Comparison of ENCODE assay signal across 24 cellular contexts in the genomic region with DNA sequence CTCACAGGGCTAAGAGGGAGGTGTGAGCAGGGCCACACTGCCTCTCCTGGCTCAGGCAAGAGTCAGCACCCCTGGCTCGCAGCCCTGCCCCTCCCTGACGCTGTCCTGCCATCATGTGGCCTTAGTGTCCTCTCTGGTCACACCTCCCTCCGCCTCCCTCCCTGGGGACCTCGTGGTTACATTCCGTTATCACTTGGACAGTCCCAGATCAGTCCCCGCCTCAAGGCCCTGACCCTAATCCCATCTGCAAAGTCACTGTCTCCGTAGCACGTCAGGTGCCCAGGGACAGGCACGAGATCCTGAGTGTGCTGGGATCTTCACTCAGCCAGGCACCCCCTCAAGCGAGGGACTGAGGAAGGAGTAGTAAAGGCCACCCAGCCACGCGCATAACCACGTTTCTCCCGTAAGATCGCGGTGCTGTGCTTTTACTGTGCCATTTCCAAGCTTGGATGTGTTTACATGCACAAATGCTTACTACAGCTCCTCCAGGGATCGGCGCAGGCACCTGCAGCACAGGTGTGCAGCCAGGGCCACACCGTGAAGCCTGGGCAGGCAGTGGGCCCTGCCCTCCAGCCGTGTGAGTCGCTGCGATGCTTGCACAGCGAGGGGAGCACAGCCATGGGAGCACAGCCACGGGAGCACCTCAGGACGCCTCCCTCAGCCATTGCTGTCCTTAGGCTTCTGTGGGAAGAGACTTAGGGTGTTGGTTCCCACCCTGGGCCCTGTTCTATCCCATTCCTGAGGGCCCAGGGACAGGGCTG. TPM values are rescaled to one million over a fixed set of nuclear protein-coding genes. Genes with fewer than 3 reads are reported as not detected.
A peak's percentile ranks its signal among the peaks of the same experiment; 100 is the strongest.
DNase-seq lines count a peak whose midpoint lies in the region; ATAC-seq, FAIRE-seq and TF ChIP-seq lines count a peak whose summit lies in the region.
"Had no signal": no experiment of that assay in that cellular context is flagged by ENCODE, and none has a peak within 500 bp of the region (broad histone marks: within the 10 kb centered on the region; RNA-seq: fewer than 3 reads in every experiment).

No MANE protein-coding gene starts in this region.

- H3K4me2 ChIP-seq in GM23338 (no peak overlapping the region), HepG2 (ENCODE audit: low read depth, low read length) (peak overlapping the region; percentile 44)

- TF ChIP-seq EP300 in HepG2 (IDR thresholded peaks at IDR 0.05; ENCODE audit: low read depth in 2 of 2, low read length in 2 of 2) (no peak), HepG2 (CRISPR knock-in tag; IDR thresholded peaks at IDR 0.05; ENCODE audit: borderline replicate concordance) (no peak)

- in situ Hi-C loops in HepG2 (cut with HindIII; ENCODE audit: extremely low pct_ligation_motif_present, low pct_unique_long_range_greater_than_20kb) (no loop called here), GM13976 (cut with MboI; ENCODE audit: low sequenced_read_pairs, unreplicated experiment) (no loop called here)

- TF ChIP-seq CTCF in GM23338 (conservative IDR thresholded peaks at IDR 0.05; ENCODE audit: low read depth in 2 of 2) (no peak), chondrocyte (IDR thresholded peaks at IDR 0.05) (no peak), HepG2 (CRISPR knock-in tag; IDR thresholded peaks at IDR 0.05) (peak; percentile 49), GM13976 (IDR thresholded peaks at IDR 0.05; ENCODE audit: borderline replicate concordance, control extremely low read depth, extremely low read depth, insufficient read depth, missing control alignments) (no peak)

- POLR2A ChIA-PET in HepG2 (lab: Yijun Ruan, JAX): no interaction called here

- H3F3A ChIP-seq in GM23338 (replicated peaks; ENCODE audit: low read depth): peaks cover 25% of the 10 kb centered on the region

- H2AFZ ChIP-seq in GM23338 (no peak overlapping the region), HepG2 (ENCODE audit: low read length) (no peak overlapping the region)

- no peak for TF ChIP-seq POLR2A in HepG2 (IDR thresholded peaks at IDR 0.05; ENCODE audit: insufficient read depth in 1 of 2, low read depth in 2 of 2, low read length in 2 of 2)

- H3K9me3 Mint-ChIP-seq in GM23338 (peaks cover 18% of the 10 kb centered on the region), chondrocyte (ENCODE audit: low read depth) (no peaks in the 10 kb centered on the region)
- H3K9me3 Mint-ChIP-seq in stimulated activated memory B cell treated with anti-CD40 and anti-IgM and Interleukin-4, amounts not matched to agents 10 μg/mL and 1 μg/mL and 100 μg/mL, for 72 hours: peaks cover 10% of the 10 kb centered on the region

- FAIRE-seq in HepG2 (lab: Jason Lieb, UNC) (peak; percentile 21), RCC 7860 (lab: Jason Lieb, UNC) (no peak)

- H3K27me3 Mint-ChIP-seq in GM23338 (ENCODE audit: insufficient read depth, low read depth, poor library complexity) (peaks cover 17% of the 10 kb centered on the region), chondrocyte (ENCODE audit: low read depth) (peaks cover 5% of the 10 kb centered on the region)
- H3K27me3 Mint-ChIP-seq in stimulated activated memory B cell treated with anti-CD40 and anti-IgM and Interleukin-4, amounts not matched to agents 10 μg/mL and 1 μg/mL and 100 μg/mL, for 72 hours: peaks cover 26% of the 10 kb centered on the region
- H3K27me3 Mint-ChIP-seq: IgD-negative memory B cell had no signal

- H3K36me3 Mint-ChIP-seq in GM23338 (ENCODE audit: low read depth) (peaks cover 14% of the 10 kb centered on the region; the same call in 2 of the 3 replicates), chondrocyte (ENCODE audit: low read depth) (no peaks in the 10 kb centered on the region)
- no peaks in the 10 kb centered on the region for H3K36me3 Mint-ChIP-seq in stimulated activated memory B cell treated with anti-CD40 and anti-IgM and Interleukin-4, amounts not matched to agents 10 μg/mL and 1 μg/mL and 100 μg/mL, for 72 hours
- H3K36me3 Mint-ChIP-seq: CD8-positive, alpha-beta memory T cell; IgD-negative memory B cell had no signal

- H4K20me1 ChIP-seq in GM23338 (replicated peaks; ENCODE audit: insufficient read depth) (no peaks in the 10 kb centered on the region), HepG2 (ENCODE audit: insufficient read depth, low read length) (no peaks in the 10 kb centered on the region)

- WGBS in HepG2 (ENCODE audit: low lambda C conversion rate): 19% methylated on average over 10 of the region's 25 CpGs

- intact Hi-C loops in HepG2 (cut with micrococcal nuclease; ENCODE audit: unreplicated experiment): no loop called here

- H3K27ac ChIP-seq in GM23338 (ENCODE audit: low read depth) (no peak overlapping the region), HepG2 (ENCODE audit: extremely low read length, insufficient read depth, low read length) (no peak overlapping the region)
- H3K27ac ChIP-seq: sigmoid colon, SJSA1, VCaP had no signal

- H3K9ac ChIP-seq in HepG2 (ENCODE audit: insufficient read depth, low read depth, low read length): no peak overlapping the region

- ATAC-seq in GM23338 (peak; percentile 39), HepG2 (peak; percentile 76), GM21367 (IDR thresholded peaks at IDR 0.05; ENCODE audit: unreplicated experiment) (no peak)
- peak; percentile 31 for ATAC-seq in stimulated activated memory B cell treated with anti-CD40 and anti-IgM and Interleukin-4, amounts not matched to agents 10 μg/mL and 1 μg/mL and 100 μg/mL, for 72 hours
- ATAC-seq: effector memory CD8-positive, alpha-beta T cell; left lobe of liver; stimulated activated naive B cell treated with anti-CD40 and anti-IgM and Interleukin-4, amounts not matched to agents 10 μg/mL and 1 μg/mL and 100 μg/mL, for 72 hours had no signal

- H3K4me1 ChIP-seq in GM23338 (ENCODE audit: insufficient read depth) (no peaks in the 10 kb centered on the region), HepG2 (ENCODE audit: insufficient read depth, low read length) (peaks cover 53% of the 10 kb centered on the region)
- H3K4me1 ChIP-seq: sigmoid colon, SJSA1 had no signal

- TF ChIP-seq RAD21 in HepG2 (CRISPR knock-in tag; IDR thresholded peaks at IDR 0.05): no peak; the same call in 1 of the 2 replicates

- H3K36me3 ChIP-seq in GM23338 (ENCODE audit: insufficient read depth): no peaks in the 10 kb centered on the region
- H3K36me3 ChIP-seq in HepG2 (replicated peaks in 1 of 2; ENCODE audit: control insufficient read depth in 1 of 2, insufficient read depth in 2 of 2, low read length in 2 of 2): no peaks in the 10 kb centered on the region
- H3K36me3 ChIP-seq: sigmoid colon, SJSA1 had no signal

- H3K4me3 ChIP-seq in GM23338 (no peak overlapping the region), HepG2 (replicated peaks in 1 of 3; ENCODE audit: insufficient read depth in 1 of 3, low read depth in 2 of 3, low read length in 3 of 3) (no peak overlapping the region)
- H3K4me3 ChIP-seq: sigmoid colon, SJSA1 had no signal

- H3K27me3 ChIP-seq in GM23338 (ENCODE audit: insufficient read depth) (no peaks in the 10 kb centered on the region), HepG2 (ENCODE audit: control insufficient read depth in 1 of 2, insufficient read depth in 2 of 2, low read length in 2 of 2) (peaks cover under 1 to 3% of the 10 kb centered on the region in 2 experiments; a peak in 2 of 5 replicates)
- H3K27me3 ChIP-seq: sigmoid colon had no signal

- DNase-seq in GM23338 (ENCODE audit: low spot score) (no peak), chondrocyte (ENCODE audit: low spot score) (peak; percentile 80), HepG2 (ENCODE audit: low spot score) (peak; percentile 57), GM13976 (ENCODE audit: low spot score) (no peak), RCC 7860 (ENCODE audit: low spot score) (no peak)
- DNase-seq: activated CD4-positive, alpha-beta T cell treated with anti-CD3 and anti-CD28 coated beads, Interleukin-2, amount 50 U/mL, for 1 hour; activated gamma-delta T cell treated with Interleukin-2 at 50 U/mL for 16 hours; activated T-cell treated with anti-CD3 and anti-CD28 coated beads, Interleukin-2, amount 50 U/mL, for 48 hours; central memory CD4-positive, alpha-beta T cell; effector memory CD8-positive, alpha-beta T cell; NCI-H1048; NCI-H2107; NCI-H345; sigmoid colon; stimulated activated naive B cell treated with anti-CD40 and anti-IgM and Interleukin-4, amounts not matched to agents 10 μg/mL and 1 μg/mL and 100 μg/mL, for 72 hours; T1000 had no signal

- BruUV-seq in HepG2 (replicated peaks; lab: Mats Ljungman, UMichigan): no TSS peak

- no peaks in the 10 kb centered on the region for H3K9me3 ChIP-seq in HepG2 (ENCODE audit: low read length)
- H3K9me3 ChIP-seq: sigmoid colon had no signal

- peaks cover 4% of the 10 kb centered on the region; the same call in 1 of the 2 replicates for H3K9me2 ChIP-seq in GM23338 (ENCODE audit: insufficient read depth)

- CTCF ChIA-PET in HepG2 (lab: Yijun Ruan, JAX; ENCODE audit: low intra/inter-chr PET ratio, low total read pairs): no interaction called here

- H3K4me1 Mint-ChIP-seq in GM23338 (peaks cover 3% of the 10 kb centered on the region; the same call in 1 of the 3 replicates), chondrocyte (ENCODE audit: low read depth) (no peaks in the 10 kb centered on the region)
- H3K4me1 Mint-ChIP-seq in stimulated activated memory B cell treated with anti-CD40 and anti-IgM and Interleukin-4, amounts not matched to agents 10 μg/mL and 1 μg/mL and 100 μg/mL, for 72 hours: peaks cover 6% of the 10 kb centered on the region
- H3K4me1 Mint-ChIP-seq: B cell had no signal

- no peak overlapping the region for H3K27ac Mint-ChIP-seq in GM23338
- H3K27ac Mint-ChIP-seq in chondrocyte (ENCODE audit: unreplicated experiment): no peak overlapping the region
- H3K27ac Mint-ChIP-seq in stimulated activated memory B cell treated with anti-CD40 and anti-IgM and Interleukin-4, amounts not matched to agents 10 μg/mL and 1 μg/mL and 100 μg/mL, for 72 hours: no peak overlapping the region
- H3K27ac Mint-ChIP-seq: B cell; CD8-positive, alpha-beta memory T cell; effector memory CD8-positive, alpha-beta T cell; IgD-negative memory B cell; stimulated activated naive B cell treated with anti-CD40 and anti-IgM and Interleukin-4, amounts not matched to agents 10 μg/mL and 1 μg/mL and 100 μg/mL, for 72 hours had no signal

- no peaks in the 10 kb centered on the region for H3K79me2 ChIP-seq in GM23338 (replicated peaks; ENCODE audit: insufficient read depth)
- no peaks in the 10 kb centered on the region for H3K79me2 ChIP-seq in HepG2 (ENCODE audit: insufficient read depth, low read length)

- H3K4me3 Mint-ChIP-seq in GM23338 (no peak overlapping the region), chondrocyte (ENCODE audit: unreplicated experiment) (no peak overlapping the region)
- no peak overlapping the region for H3K4me3 Mint-ChIP-seq in stimulated activated memory B cell treated with anti-CD40 and anti-IgM and Interleukin-4, amounts not matched to agents 10 μg/mL and 1 μg/mL and 100 μg/mL, for 72 hours
- H3K4me3 Mint-ChIP-seq: B cell; CD8-positive, alpha-beta memory T cell; effector memory CD8-positive, alpha-beta T cell; IgD-negative memory B cell; stimulated activated naive B cell treated with anti-CD40 and anti-IgM and Interleukin-4, amounts not matched to agents 10 μg/mL and 1 μg/mL and 100 μg/mL, for 72 hours had no signal

RNA-seq across cellular contexts. Expression of gene TMEM255B, which starts 10.7 kb away (rescaled TPM):
- total RNA-seq in GM23338 (2014; rRNA removed; shearing (Covaris generic)): 0.69 and 0.82 TPM in 2 replicates
- polyA plus RNA-seq in GM23338 (2016; fragmentation: Nextera tagmentation; extraction: Ambion mirVana) (4.0 and 4.4 TPM in 2 replicates), HepG2 (2011; rRNA removed) (0.01 TPM in 1 of 2 replicates, not detected in the other)
- total RNA-seq in chondrocyte (2.6 to 7.1 TPM (median 5.2 TPM) in 3 replicates), HepG2 (2016; rRNA removed; fragmentation: Illumina TruSeq; extraction: Trizol) (0.03 TPM in 1 of 2 replicates, not detected in the other)
- not detected in 2 replicates for total RNA-seq in HepG2 (2016; cell fraction: cytosol; rRNA removed; fragmentation: Illumina TruSeq; extraction: Trizol; ENCODE audit: low read depth)
- not detected in 2 replicates for total RNA-seq in HepG2 (2016; cell fraction: insoluble cytoplasmic fraction; rRNA removed; fragmentation: Illumina TruSeq; extraction: Trizol)
- not detected in 2 replicates for total RNA-seq in HepG2 (2016; cell fraction: membrane; rRNA removed; fragmentation: Illumina TruSeq; extraction: Trizol)
- total RNA-seq in HepG2 (2016; cell fraction: nucleus; rRNA removed; fragmentation: Illumina TruSeq; extraction: Trizol): not detected in 2 replicates
- 0.01 and 0.12 TPM in 2 replicates for polyA plus RNA-seq in HepG2 (2011; cell fraction: cytosol; rRNA removed)
- polyA plus RNA-seq in HepG2 (2011; cell fraction: nucleus; rRNA removed): 0.02 and 0.03 TPM in 2 replicates
- polyA plus RNA-seq in HepG2 (2012): 0.11 TPM in 1 of 2 replicates, not detected in the other
- not detected in 2 replicates for polyA plus RNA-seq in HepG2 (2016; cell fraction: cytosol; fragmentation: Illumina TruSeq; extraction: Trizol; ENCODE audit: low read depth)
- polyA plus RNA-seq in HepG2 (2016; cell fraction: insoluble cytoplasmic fraction; fragmentation: Illumina TruSeq; extraction: Trizol; ENCODE audit: low read depth): not detected in 2 replicates
- polyA plus RNA-seq in HepG2 (2016; cell fraction: membrane; fragmentation: Illumina TruSeq; extraction: Trizol; ENCODE audit: low read depth): not detected in 2 replicates
- polyA plus RNA-seq in HepG2 (2016; cell fraction: nucleus; fragmentation: Illumina TruSeq; extraction: Trizol; ENCODE audit: insufficient read depth, low read depth): not detected in 2 replicates
- polyA minus RNA-seq in HepG2 (2011; rRNA and poly(A)+ RNA removed; ENCODE audit: low replicate concordance): not detected in 2 replicates
- not detected in 2 replicates for polyA minus RNA-seq in HepG2 (2011; cell fraction: cytosol; rRNA and poly(A)+ RNA removed)
- 0.12 and 0.13 TPM in 2 replicates for polyA minus RNA-seq in HepG2 (2011; cell fraction: nucleus; rRNA and poly(A)+ RNA removed)
- polyA plus RNA-seq: CD8-positive, alpha-beta memory T cell had no signal

Comparison
In these comparisons a context has a peak if more than half of its experiments do, and no peak if none do; other contexts are left out.
1. DNase-seq: peak in chondrocyte (single experiment) and HepG2 (single experiment); none in GM23338 (single experiment), GM13976 (single experiment) and RCC 7860 (single experiment).